ENCODE assay signal across 27 cellular contexts in the genomic region with DNA sequence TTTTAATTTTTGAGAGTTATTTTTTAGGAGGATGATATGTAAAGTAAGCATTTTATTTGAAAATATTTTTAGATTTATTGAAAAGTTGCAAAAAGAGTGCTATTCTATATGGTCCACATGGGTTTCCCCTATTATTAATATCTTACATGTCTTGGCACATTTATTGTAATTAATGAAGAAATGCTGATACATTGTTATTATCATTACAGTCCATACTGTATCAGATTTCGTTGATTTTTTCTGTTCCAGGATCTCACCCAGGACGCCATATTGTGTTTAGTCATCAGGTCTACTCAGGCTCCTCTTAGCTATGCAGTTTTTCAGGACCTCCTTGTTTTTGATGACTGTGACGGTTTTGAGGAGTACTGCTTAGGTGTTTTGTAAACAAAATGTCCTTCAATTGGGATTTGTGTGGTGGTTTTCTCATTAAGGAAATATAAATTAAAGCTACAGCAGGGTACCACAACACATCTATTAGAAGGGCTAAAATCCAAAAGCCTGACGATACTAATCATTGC.
A peak's percentile ranks its signal among the peaks of the same experiment; 100 is the strongest.
DNase-seq lines count a peak whose midpoint lies in the region; ATAC-seq, FAIRE-seq and TF ChIP-seq lines count a peak whose summit lies in the region.
"Had no signal": no experiment of that assay in that cellular context is flagged by ENCODE, and none has a peak within 500 bp of the region (broad histone marks: within the 10 kb centered on the region; RNA-seq: fewer than 3 reads in every experiment).

No MANE protein-coding gene starts in this region.

- no peaks in the 10 kb centered on the region for H3K79me1 ChIP-seq in IMR-90 (ENCODE audit: low read depth in 1 of 2, low read length in 2 of 2)

- H3K4me3 ChIP-seq in HepG2 (replicated peaks in 1 of 3; ENCODE audit: insufficient read depth in 1 of 3, low read depth in 2 of 3, low read length in 3 of 3) (no peak overlapping the region), right lobe of liver (no peak overlapping the region), IMR-90 (ENCODE audit: insufficient read depth, low read depth, low read length) (no peak overlapping the region), epithelial cell of esophagus (ENCODE audit: low read length) (no peak overlapping the region), lower leg skin (ENCODE audit: low read depth, poor library complexity, severe bottlenecking) (peak overlapping the region; percentile 7)
- H3K4me3 ChIP-seq: BLaER1, GM12878 had no signal

- no peaks in the 10 kb centered on the region for H3K9me1 ChIP-seq in IMR-90 (ENCODE audit: insufficient read depth, low read length)

- no peak overlapping the region for H3K56ac ChIP-seq in IMR-90 (ENCODE audit: extremely low read depth, insufficient read depth, low read length)

- no peak overlapping the region for H2AFZ ChIP-seq in HepG2 (ENCODE audit: low read length)
- H2AFZ ChIP-seq in IMR-90 (replicated peaks; ENCODE audit: low read length, poor library complexity): no peak overlapping the region

- no peaks in the 10 kb centered on the region for H3K9me3 ChIP-seq in HepG2 (ENCODE audit: low read length)
- no peaks in the 10 kb centered on the region for H3K9me3 ChIP-seq in right lobe of liver
- no peaks in the 10 kb centered on the region for H3K9me3 ChIP-seq in IMR-90 (ENCODE audit: control insufficient read depth, insufficient read depth, low read length)
- H3K9me3 ChIP-seq: BE2C had no signal

- dilution Hi-C loops in IMR-90 (cut with HindIII; ENCODE audit: low sequenced_read_pairs, unreplicated experiment): no loop called here

- H3K27ac ChIP-seq in HepG2 (ENCODE audit: extremely low read length, insufficient read depth, low read length): no peak overlapping the region
- H3K27ac ChIP-seq in right lobe of liver: no peak overlapping the region
- H3K27ac ChIP-seq in IMR-90 (ENCODE audit: insufficient read depth, low read length): no peak overlapping the region
- H3K27ac ChIP-seq in RWPE1: no peak overlapping the region
- H3K27ac ChIP-seq: 22Rv1, BLaER1 had no signal

- H3K27me3 ChIP-seq in HepG2 (ENCODE audit: control insufficient read depth in 1 of 2, insufficient read depth in 2 of 2, low read length in 2 of 2) (peaks cover 0 to 2% of the 10 kb centered on the region in 2 experiments; a peak in 1 of 5 replicates), right lobe of liver (no peaks in the 10 kb centered on the region), IMR-90 (ENCODE audit: control insufficient read depth, insufficient read depth, low read length) (no peaks in the 10 kb centered on the region)
- H3K27me3 ChIP-seq: BE2C, BLaER1 had no signal

- H4K91ac ChIP-seq in IMR-90 (ENCODE audit: insufficient read depth, low read depth, low read length): no peak overlapping the region

- no peak overlapping the region for H3K23ac ChIP-seq in IMR-90 (ENCODE audit: low read depth, low read length)

- TF ChIP-seq CTCF in HepG2 (CRISPR knock-in tag; IDR thresholded peaks at IDR 0.05): no peak
- no peak for TF ChIP-seq CTCF in right lobe of liver (IDR thresholded peaks at IDR 0.05)
- no peak for TF ChIP-seq CTCF in IMR-90 (conservative IDR thresholded peaks at IDR 0.05; ENCODE audit: low read depth, low read length)
- TF ChIP-seq CTCF in epithelial cell of esophagus (IDR thresholded peaks at IDR 0.05; ENCODE audit: insufficient read depth, low read depth, low read length, missing control alignments): no peak
- TF ChIP-seq CTCF in lower leg skin (IDR thresholded peaks at IDR 0.05): no peak
- no peak for TF ChIP-seq CTCF in RWPE1 (conservative IDR thresholded peaks at IDR 0.05; ENCODE audit: low read depth)

- no TSS peak for BruUV-seq in HepG2 (replicated peaks; lab: Mats Ljungman, UMichigan)
- no TSS peak for BruUV-seq in IMR-90 (replicated peaks; lab: Mats Ljungman, UMichigan)

- H4K20me1 ChIP-seq in HepG2 (ENCODE audit: insufficient read depth, low read length) (no peaks in the 10 kb centered on the region), IMR-90 (ENCODE audit: insufficient read depth, low read length) (no peaks in the 10 kb centered on the region)
- H4K20me1 ChIP-seq: BLaER1 had no signal

- H3K4me2 ChIP-seq in HepG2 (ENCODE audit: low read depth, low read length) (no peak overlapping the region), IMR-90 (ENCODE audit: low read depth, low read length) (no peak overlapping the region)
- H3K4me2 ChIP-seq: BLaER1 had no signal

- TF ChIP-seq POLR2A in HepG2 (IDR thresholded peaks at IDR 0.05; ENCODE audit: insufficient read depth in 1 of 2, low read depth in 2 of 2, low read length in 2 of 2) (no peak), right lobe of liver (IDR thresholded peaks at IDR 0.05) (no peak), IMR-90 (IDR thresholded peaks at IDR 0.05; ENCODE audit: low read depth, low read length) (no peak), lower leg skin (IDR thresholded peaks at IDR 0.05) (no peak)

- H2BK120ac ChIP-seq in IMR-90 (ENCODE audit: low read depth, low read length): no peak overlapping the region

- H3K36me3 ChIP-seq in HepG2 (replicated peaks in 1 of 2; ENCODE audit: control insufficient read depth in 1 of 2, insufficient read depth in 2 of 2, low read length in 2 of 2) (0 out of 5 replicates have a peak, but pooled peaks cover 0 to 1% of the 10 kb centered on the region in 2 experiments), right lobe of liver (no peaks in the 10 kb centered on the region), IMR-90 (ENCODE audit: control insufficient read depth, insufficient read depth, low read length) (no peaks in the 10 kb centered on the region)
- H3K36me3 ChIP-seq: BE2C, BLaER1 had no signal

- DNase-seq in HepG2 (ENCODE audit: low spot score) (no peak), right lobe of liver (no peak), IMR-90 (no peak), epithelial cell of esophagus (ENCODE audit: low read depth) (peak; percentile 10), lower leg skin (ENCODE audit: low spot score in 2 of 2) (no peak), NCI-H510A (lab: John Stamatoyannopoulos, UW) (no peak), RWPE1 (ENCODE audit: low spot score) (no peak)
- DNase-seq: ACHN; BE2C; C1 segment of cervical spinal cord; CD4-positive, alpha-beta memory T cell; CD4-positive, CD25-positive, alpha-beta regulatory T cell; CD8-positive, alpha-beta memory T cell; COR-L47; DMS 273 treated with DMSO at 0.1 percent for 48 hours; DMS153; DMS53; DMS79; DND-41; EL; GDM1 had no signal

- intact Hi-C loops in HepG2 (cut with micrococcal nuclease; ENCODE audit: unreplicated experiment) (loop anchor here (5.0 kb wide), 1 partner anchor 183 kb away; no protein-coding TSS in a partner anchor), right lobe of liver (cut with DNase I) (no loop called here), IMR-90 (cut with micrococcal nuclease) (no loop called here), lower leg skin (cut with DNase I; ENCODE audit: low total_unique reads) (no loop called here)

- H4K5ac ChIP-seq in IMR-90 (ENCODE audit: low read depth, low read length): no peak overlapping the region

- TF ChIP-seq EP300 in HepG2 (IDR thresholded peaks at IDR 0.05; ENCODE audit: low read depth in 2 of 2, low read length in 2 of 2): no peak
- no peak for TF ChIP-seq EP300 in HepG2 (CRISPR knock-in tag; IDR thresholded peaks at IDR 0.05; ENCODE audit: borderline replicate concordance)

- TF ChIP-seq RAD21 in HepG2 (CRISPR knock-in tag; IDR thresholded peaks at IDR 0.05) (no peak), IMR-90 (IDR thresholded peaks at IDR 0.05; ENCODE audit: low read length) (no peak)

- FAIRE-seq in HepG2 (lab: Jason Lieb, UNC): no peak
- FAIRE-seq: GM12878, GM12892, GM18507 had no signal

- in situ Hi-C loops in HepG2 (cut with HindIII; ENCODE audit: extremely low pct_ligation_motif_present, low pct_unique_long_range_greater_than_20kb) (no loop called here), IMR-90 (cut with MboI; ENCODE audit: low sequenced_read_pairs) (no loop called here)

- no peak overlapping the region for H4K8ac ChIP-seq in IMR-90 (ENCODE audit: low read depth in 2 of 2, low read length in 2 of 2)

- no peak overlapping the region for H3K4ac ChIP-seq in IMR-90 (ENCODE audit: low read depth, low read length)

- H2AK5ac ChIP-seq in IMR-90 (ENCODE audit: low read depth, low read length): no peak overlapping the region

- H3K18ac ChIP-seq in IMR-90 (ENCODE audit: low read depth, low read length): no peak overlapping the region

- H3K79me2 ChIP-seq in HepG2 (ENCODE audit: insufficient read depth, low read length): no peaks in the 10 kb centered on the region

- CTCF ChIA-PET in HepG2 (lab: Yijun Ruan, JAX; ENCODE audit: low intra/inter-chr PET ratio, low total read pairs) (no interaction called here), IMR-90 (lab: Yijun Ruan, JAX) (no interaction called here), RWPE1 (lab: Yijun Ruan, JAX) (no interaction called here)

- POLR2A ChIA-PET in HepG2 (lab: Yijun Ruan, JAX): no interaction called here
- POLR2A ChIA-PET in IMR-90 (lab: Charles Lee; ENCODE audit: unreplicated experiment): no interaction called here
- POLR2A ChIA-PET in RWPE1 (lab: Yijun Ruan, JAX; ENCODE audit: low non-redundant PET): no interaction called here

- no peak overlapping the region for H2BK15ac ChIP-seq in IMR-90 (ENCODE audit: low read depth, low read length)

- no peak overlapping the region for H2BK5ac ChIP-seq in IMR-90 (ENCODE audit: low read depth, low read length, poor library complexity, severe bottlenecking)

- WGBS in HepG2 (ENCODE audit: low lambda C conversion rate): 33% methylated on average over 4 of the region's 4 CpGs
- WGBS in right lobe of liver (ENCODE audit: insufficient coverage, low coverage, low lambda C conversion rate, missing lambda C conversion rate): 67% methylated on average over 4 of the region's 4 CpGs
- WGBS in IMR-90 (ENCODE audit: extremely low coverage in 2 of 2, insufficient read length in 1 of 2), 2 experiments: no CpG with 5 or more reads among the region's 4 CpGs
- 91 to 95% methylated on average over 4 of the region's 4 CpGs for WGBS in lower leg skin, 2 donors

- H3K4me1 ChIP-seq in HepG2 (ENCODE audit: insufficient read depth, low read length) (no peaks in the 10 kb centered on the region), right lobe of liver (no peaks in the 10 kb centered on the region), IMR-90 (ENCODE audit: control insufficient read depth, insufficient read depth, low read length) (no peaks in the 10 kb centered on the region)
- H3K4me1 ChIP-seq: BLaER1 had no signal

- H3K9ac ChIP-seq in HepG2 (ENCODE audit: insufficient read depth, low read depth, low read length) (no peak overlapping the region), IMR-90 (ENCODE audit: low read depth, low read length) (no peak overlapping the region)
- H3K9ac ChIP-seq: BLaER1 had no signal

- no peak overlapping the region for H2AK9ac ChIP-seq in IMR-90 (replicated peaks; ENCODE audit: low read depth, low read length, poor library complexity)

- no peak overlapping the region for H3K14ac ChIP-seq in IMR-90 (replicated peaks; ENCODE audit: low read depth, low read length)

- H2BK20ac ChIP-seq in IMR-90 (ENCODE audit: low read depth, low read length): no peak overlapping the region

- no peak for ATAC-seq in HepG2
- no peak for ATAC-seq in right lobe of liver
- no peak for ATAC-seq in IMR-90 (ENCODE audit: low read depth)
- ATAC-seq in GM21447 (IDR thresholded peaks at IDR 0.05; ENCODE audit: unreplicated experiment): no peak
- ATAC-seq: GM12878 had no signal

TF ChIP-seq in HepG2, 621 proteins besides CTCF, POLR2A, EP300 and RAD21 (continues in another document):
- TF ChIP-seq SNAPC2 (CRISPR knock-in tag; IDR thresholded peaks at IDR 0.05): no peak

TF ChIP-seq in IMR-90, 13 proteins besides CTCF, POLR2A, EP300 and RAD21 (continues in another document):
- TF ChIP-seq SMC3 (IDR thresholded peaks at IDR 0.05; ENCODE audit: low read depth, low read length): no peak
